Comparison of ENCODE assay signal across 10 cellular contexts in the genomic region with DNA sequence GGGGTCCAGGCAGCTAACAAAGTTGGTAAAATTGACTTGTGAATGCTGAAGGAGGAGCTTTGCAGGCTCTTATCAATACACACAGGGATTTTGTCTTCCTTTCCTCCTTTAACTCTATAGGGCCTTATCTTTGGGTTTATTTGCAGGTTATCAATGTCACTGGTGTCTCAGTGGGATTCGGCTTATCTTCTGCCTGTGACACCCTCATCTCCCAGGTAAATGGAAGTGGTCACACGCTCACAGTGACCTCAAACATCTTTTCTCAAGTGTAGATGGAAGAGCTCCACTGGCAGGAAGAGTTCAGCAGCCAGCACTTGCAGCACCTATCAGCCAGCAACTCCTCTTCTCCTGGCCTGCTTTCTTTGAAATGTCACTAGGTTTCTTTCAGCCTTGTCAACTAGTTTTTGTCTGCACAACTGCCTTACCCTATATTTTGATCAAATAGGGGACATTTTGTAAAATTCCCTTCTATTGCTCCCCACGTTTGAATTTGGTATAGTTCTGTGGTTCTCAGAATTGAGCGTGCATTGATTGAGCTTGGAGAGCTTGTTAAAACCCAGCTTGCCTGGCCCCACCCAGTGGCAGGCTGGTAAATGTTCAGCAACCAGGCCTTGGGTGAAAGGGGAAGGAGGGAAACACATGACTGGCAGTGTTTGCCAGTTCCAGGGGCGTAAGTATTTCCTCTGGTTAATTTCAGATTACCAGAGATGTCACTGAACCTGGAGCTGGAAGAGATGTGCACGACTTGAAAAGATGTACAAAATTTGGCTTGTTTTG. TPM values are rescaled to one million over a fixed set of nuclear protein-coding genes. Genes with fewer than 3 reads are reported as not detected.
DNase-seq lines count a peak whose midpoint lies in the region; ATAC-seq and TF ChIP-seq lines count a peak whose summit lies in the region.
"Had no signal": no experiment of that assay in that cellular context is flagged by ENCODE, and none has a peak within 500 bp of the region (broad histone marks: within the 10 kb centered on the region; RNA-seq: fewer than 3 reads in every experiment).

No MANE protein-coding gene starts in this region.

- no peak for TF ChIP-seq POLR2A in adrenal gland (IDR thresholded peaks at IDR 0.05)

- H3K4me3 ChIP-seq in adrenal gland: no peak overlapping the region
- no peak overlapping the region for H3K4me3 ChIP-seq in liver (ENCODE audit: low read depth in 1 of 3, low read length in 3 of 3)

- TF ChIP-seq RAD21 in liver (IDR thresholded peaks at IDR 0.05): peak; percentile 74 to 83

- peaks cover 0 to 13% of the 10 kb centered on the region in 2 donors for H3K4me1 ChIP-seq in adrenal gland (replicated peaks in 1 of 2)
- peaks cover 12 to 71% (median 50%) of the 10 kb centered on the region in 4 donors for H3K4me1 ChIP-seq in liver (ENCODE audit: control insufficient read depth in 4 of 4, insufficient read depth in 4 of 4, low read length in 3 of 4)

- H3K9me3 ChIP-seq in adrenal gland (replicated peaks in 1 of 3) (no peaks in the 10 kb centered on the region), liver (ENCODE audit: control insufficient read depth in 4 of 4, low read length in 3 of 4) (no peaks in the 10 kb centered on the region)

- H3K36me3 ChIP-seq in adrenal gland (replicated peaks in 1 of 2): peaks cover 0 to 5% of the 10 kb centered on the region in 2 donors
- peaks cover 0 to 2% (median 0%) of the 10 kb centered on the region in 4 donors for H3K36me3 ChIP-seq in liver (ENCODE audit: control insufficient read depth in 4 of 4, insufficient read depth in 3 of 4, low read depth in 1 of 4, low read length in 3 of 4)

- POLR2A ChIA-PET in activated CD8-positive, alpha-beta T cell treated with anti-CD3 and anti-CD28 coated beads for 36 hours (lab: Charles Lee): no interaction called here
- POLR2A ChIA-PET in activated CD8-positive, alpha-beta T cell treated with anti-CD3 and anti-CD28 coated beads, Interleukin-2, amount 10 ng/mL, durations not matched to agents 7 days and 5 days (lab: Charles Lee): no interaction called here

- CTCF ChIA-PET in activated CD8-positive, alpha-beta T cell treated with anti-CD3 and anti-CD28 coated beads for 36 hours (lab: Charles Lee): interaction anchor here (1.0 to 1.8 kb wide), 4 partner anchors 9 to 101 kb away, joined by 3 to 4 read pairs (median 4); a partner anchor contains a TSS
- CTCF ChIA-PET in activated CD8-positive, alpha-beta T cell treated with anti-CD3 and anti-CD28 coated beads, Interleukin-2, amount 10 ng/mL, durations not matched to agents 7 days and 5 days (lab: Charles Lee): interaction anchor here (1.1 to 1.8 kb wide), 2 partner anchors 29 to 33 kb away, joined by 3 to 4 read pairs; no protein-coding TSS in a partner anchor

- peak overlapping the region in 1 of 2 donors; percentile 32 for H3K9ac ChIP-seq in liver (ENCODE audit: low read depth in 1 of 2, low read length in 2 of 2)

- no peak for ATAC-seq in activated CD8-positive, alpha-beta T cell treated with anti-CD3 and anti-CD28 coated beads for 36 hours
- ATAC-seq in activated CD8-positive, alpha-beta T cell treated with anti-CD3 and anti-CD28 coated beads, Interleukin-2, amount 10 ng/mL, durations not matched to agents 7 days and 5 days: no peak
- ATAC-seq in GM18511 (IDR thresholded peaks at IDR 0.05; ENCODE audit: unreplicated experiment): no peak
- ATAC-seq in HG03469 (IDR thresholded peaks at IDR 0.05; ENCODE audit: unreplicated experiment): no peak

- H3K4me1 Mint-ChIP-seq in activated CD8-positive, alpha-beta T cell treated with anti-CD3 and anti-CD28 coated beads for 36 hours (ENCODE audit: low read depth): peaks cover 2% of the 10 kb centered on the region
- H3K4me1 Mint-ChIP-seq in activated CD8-positive, alpha-beta T cell treated with anti-CD3 and anti-CD28 coated beads, Interleukin-2, amount 10 ng/mL, durations not matched to agents 7 days and 5 days (ENCODE audit: low read depth): no peaks in the 10 kb centered on the region
- H3K4me1 Mint-ChIP-seq in type B pancreatic cell (ENCODE audit: unreplicated experiment): peaks cover 5% of the 10 kb centered on the region

- whole genome bisulfite sequencing in adrenal gland, 4 donors: 38 to 45% (median 44%) methylated on average over 6 of the region's 6 CpGs
- WGBS in liver: 29% methylated on average over 6 of the region's 6 CpGs

- H3K9me3 Mint-ChIP-seq in activated CD8-positive, alpha-beta T cell treated with anti-CD3 and anti-CD28 coated beads for 36 hours: no peaks in the 10 kb centered on the region
- H3K9me3 Mint-ChIP-seq in activated CD8-positive, alpha-beta T cell treated with anti-CD3 and anti-CD28 coated beads, Interleukin-2, amount 10 ng/mL, durations not matched to agents 7 days and 5 days (ENCODE audit: insufficient read depth): no peaks in the 10 kb centered on the region
- H3K9me3 Mint-ChIP-seq in type B pancreatic cell: no peaks in the 10 kb centered on the region

- TF ChIP-seq CTCF in activated CD8-positive, alpha-beta T cell treated with anti-CD3 and anti-CD28 coated beads for 36 hours (IDR thresholded peaks at IDR 0.05): no peak
- TF ChIP-seq CTCF in adrenal gland (IDR thresholded peaks at IDR 0.05): peak in 4 of 6 experiments; percentile 33 to 41 (median 39)
- TF ChIP-seq CTCF in liver (IDR thresholded peaks at IDR 0.05; ENCODE audit: low read depth, low read length, missing input control): peak; percentile 53
- peak; percentile 12 for TF ChIP-seq CTCF in type B pancreatic cell (conservative IDR thresholded peaks at IDR 0.05)

- H3K27ac Mint-ChIP-seq in activated CD8-positive, alpha-beta T cell treated with anti-CD3 and anti-CD28 coated beads for 36 hours: no peak overlapping the region
- no peak overlapping the region for H3K27ac Mint-ChIP-seq in activated CD8-positive, alpha-beta T cell treated with anti-CD3 and anti-CD28 coated beads, Interleukin-2, amount 10 ng/mL, durations not matched to agents 7 days and 5 days
- no peak overlapping the region for H3K27ac Mint-ChIP-seq in type B pancreatic cell

- DNase-seq in activated CD8-positive, alpha-beta T cell treated with anti-CD3 and anti-CD28 coated beads for 36 hours: peak; percentile 11
- no peak for DNase-seq in activated CD8-positive, alpha-beta T cell treated with anti-CD3 and anti-CD28 coated beads, Interleukin-2, amount 10 ng/mL, durations not matched to agents 7 days and 5 days
- DNase-seq in adrenal gland: peak in 5 of 7 donors; percentile 60 to 72 (median 67)
- DNase-seq in type B pancreatic cell (ENCODE audit: extremely low spot score, unreplicated experiment): no peak
- no peak for DNase-seq in activated CD4-positive, alpha-beta T cell treated with anti-CD3 and anti-CD28 coated beads, Interleukin-2, amount 50 U/mL, for 1 hour
- DNase-seq: NCI-H1092, T-helper 9 cell had no signal

- H3K27me3 ChIP-seq in adrenal gland (no peaks in the 10 kb centered on the region), liver (ENCODE audit: control insufficient read depth in 4 of 4, insufficient read depth in 4 of 4, low read length in 3 of 4) (no peaks in the 10 kb centered on the region)

- no peak overlapping the region for H3K4me3 Mint-ChIP-seq in activated CD8-positive, alpha-beta T cell treated with anti-CD3 and anti-CD28 coated beads for 36 hours
- no peak overlapping the region for H3K4me3 Mint-ChIP-seq in activated CD8-positive, alpha-beta T cell treated with anti-CD3 and anti-CD28 coated beads, Interleukin-2, amount 10 ng/mL, durations not matched to agents 7 days and 5 days
- H3K4me3 Mint-ChIP-seq in type B pancreatic cell: no peak overlapping the region

- intact Hi-C loops in activated CD8-positive, alpha-beta T cell treated with anti-CD3 and anti-CD28 coated beads for 36 hours (cut with micrococcal nuclease): no loop called here
- intact Hi-C loops in adrenal gland (cut with DNase I): no loop called here

- H3K27ac ChIP-seq in adrenal gland: peak overlapping the region in 3 of 5 donors; percentile 1 to 64 (median 57)
- H3K27ac ChIP-seq in liver (ENCODE audit: low read depth in 1 of 2, low read length in 2 of 2): peak overlapping the region; percentile 43 to 69

- H3K36me3 Mint-ChIP-seq in activated CD8-positive, alpha-beta T cell treated with anti-CD3 and anti-CD28 coated beads for 36 hours (ENCODE audit: low read depth): no peaks in the 10 kb centered on the region
- H3K36me3 Mint-ChIP-seq in activated CD8-positive, alpha-beta T cell treated with anti-CD3 and anti-CD28 coated beads, Interleukin-2, amount 10 ng/mL, durations not matched to agents 7 days and 5 days (ENCODE audit: low read depth): no peaks in the 10 kb centered on the region
- no peaks in the 10 kb centered on the region for H3K36me3 Mint-ChIP-seq in type B pancreatic cell

- H3K27me3 Mint-ChIP-seq in activated CD8-positive, alpha-beta T cell treated with anti-CD3 and anti-CD28 coated beads for 36 hours: peaks cover 2% of the 10 kb centered on the region
- peaks cover 6% of the 10 kb centered on the region for H3K27me3 Mint-ChIP-seq in activated CD8-positive, alpha-beta T cell treated with anti-CD3 and anti-CD28 coated beads, Interleukin-2, amount 10 ng/mL, durations not matched to agents 7 days and 5 days (ENCODE audit: low read depth)
- H3K27me3 Mint-ChIP-seq in type B pancreatic cell: peaks cover 2% of the 10 kb centered on the region

TF ChIP-seq in liver, 16 proteins besides CTCF, POLR2A, EP300 and RAD21 (continues in another document):
- TF ChIP-seq RXRA (IDR thresholded peaks at IDR 0.05) (peak; percentile 64 to 75), SP1 (IDR thresholded peaks at IDR 0.05) (peak; percentile 57), HNF4G (IDR thresholded peaks at IDR 0.05) (no peak), YY1 (IDR thresholded peaks at IDR 0.05) (peak; percentile 50), JUND (IDR thresholded peaks at IDR 0.05) (peak in 1 of 2 donors; percentile 38), GABPA (IDR thresholded peaks at IDR 0.05 in 1 of 2, conservative IDR thresholded peaks at IDR 0.05 in 1 of 2) (no peak), EGR1 (IDR thresholded peaks at IDR 0.05; ENCODE audit: low read depth in 2 of 2) (no peak), TAF1 (conservative IDR thresholded peaks at IDR 0.05) (no peak)
- TF ChIP-seq, protein P1, sequence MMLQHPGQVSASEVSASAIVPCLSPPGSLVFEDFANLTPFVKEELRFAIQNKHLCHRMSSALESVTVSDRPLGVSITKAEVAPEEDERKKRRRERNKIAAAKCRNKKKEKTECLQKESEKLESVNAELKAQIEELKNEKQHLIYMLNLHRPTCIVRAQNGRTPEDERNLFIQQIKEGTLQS (IDR thresholded peaks at IDR 0.05): no peak

RNA-seq across cellular contexts. Expression of a gene that starts 12.8 kb away (rescaled TPM):
- total RNA-seq in activated CD8-positive, alpha-beta T cell treated with anti-CD3 and anti-CD28 coated beads for 36 hours: under 1 TPM in 1 of 2 experiments, not detected in 1; 0.11 TPM
- total RNA-seq in activated CD8-positive, alpha-beta T cell treated with anti-CD3 and anti-CD28 coated beads, Interleukin-2, amount 10 ng/mL, durations not matched to agents 7 days and 5 days: not detected
- total RNA-seq in adrenal gland: 100 to 1,000 TPM; 126 to 630 (median 218) TPM
- 100 to 1,000 TPM; 104 to 460 (median 150) TPM for polyA plus RNA-seq in adrenal gland
- total RNA-seq in liver: 10 to 100 TPM; 34.9 to 69.2 TPM
- 10 to 100 TPM; 34.8 to 39.5 TPM for polyA plus RNA-seq in liver
- total RNA-seq in type B pancreatic cell (ENCODE audit: low replicate concordance): 1.2 and 5.9 TPM in 2 replicates

Comparison
In these comparisons a context has a peak if more than half of its experiments do, and no peak if none do; other contexts are left out.
1. DNase-seq: peak in activated CD8-positive, alpha-beta T cell treated with anti-CD3 and anti-CD28 coated beads for 36 hours (single experiment) and adrenal gland (5 of 7); none in activated CD8-positive, alpha-beta T cell treated with anti-CD3 and anti-CD28 coated beads, Interleukin-2, amount 10 ng/mL, durations not matched to agents 7 days and 5 days (single experiment), type B pancreatic cell (single experiment) and activated CD4-positive, alpha-beta T cell treated with anti-CD3 and anti-CD28 coated beads, Interleukin-2, amount 50 U/mL, for 1 hour (single experiment).